In genomic region chr1:2378441-2378851, GRCh38 we compare ENCODE assay signal across 24 cellular contexts. TPM values are rescaled to one million over a fixed set of nuclear protein-coding genes. Genes with fewer than 3 reads are reported as not detected.
DNase-seq lines count a peak whose midpoint lies in the region; ATAC-seq and TF ChIP-seq lines count a peak whose summit lies in the region.
"Had no signal": no experiment of that assay in that cellular context is flagged by ENCODE, and none has a peak within 500 bp of the region (broad histone marks: within the 10 kb centered on the region; RNA-seq: fewer than 3 reads in every experiment).

No MANE protein-coding gene starts in this region.

- H3K27me3 Mint-ChIP-seq in neural crest cell (ENCODE audit: low read depth) = no peaks in the 10 kb centered on the region
- H3K27me3 Mint-ChIP-seq: activated B cell treated with CpG ODN at 0.5 μM for 24 hours; activated CD8-positive, alpha-beta T cell treated with anti-CD3 and anti-CD28 coated beads for 36 hours; activated T-cell treated with anti-CD3 and anti-CD28 coated beads, Interleukin-2, amount 50 U/mL, for 24 hours; CD8-positive, alpha-beta memory T cell; type B pancreatic cell had no signal

- no peak overlapping the region for H3K4me3 Mint-ChIP-seq in neural crest cell
- H3K4me3 Mint-ChIP-seq: activated B cell treated with CpG ODN at 0.5 μM for 24 hours; activated CD8-positive, alpha-beta T cell treated with anti-CD3 and anti-CD28 coated beads for 36 hours; activated naive CD4-positive, alpha-beta T cell treated with anti-CD3 and anti-CD28 coated beads for 36 hours; activated T-cell treated with anti-CD3 and anti-CD28 coated beads, Interleukin-2, amount 50 U/mL, for 24 hours; CD8-positive, alpha-beta memory T cell; mesothelial cell of epicardium; neural progenitor cell; type B pancreatic cell had no signal

- no peak for TF ChIP-seq POLR2A in erythroblast (IDR thresholded peaks at IDR 0.05; ENCODE audit: low read length)

- peak; percentile 87 for DNase-seq in COLO668 (lab: John Stamatoyannopoulos, UW; ENCODE audit: unreplicated experiment)
- peak; percentile 64 for DNase-seq in G401 (ENCODE audit: low spot score)
- DNase-seq in SHP77 treated with DMSO at 0.1 percent for 48 hours (lab: John Stamatoyannopoulos, UW) = peak; percentile 16
- DNase-seq in neural crest cell (ENCODE audit: low read depth, low spot score) = no peak
- no peak for DNase-seq in erythroblast (lab: John Stamatoyannopoulos, UW)
- DNase-seq in GOT3 (lab: John Stamatoyannopoulos, UW) = no peak
- DNase-seq: activated B cell treated with CpG ODN at 0.5 μM for 24 hours; activated CD8-positive, alpha-beta T cell treated with anti-CD3 and anti-CD28 coated beads for 36 hours; activated naive CD4-positive, alpha-beta T cell treated with anti-CD3 and anti-CD28 coated beads for 36 hours; activated T-cell treated with anti-CD3 and anti-CD28 coated beads, Interleukin-2, amount 50 U/mL, for 24 hours; central memory CD4-positive, alpha-beta T cell; kidney glomerular epithelial cell; NCI-H1436; NCI-H2227 treated with DMSO at 0.1 percent for 48 hours; stimulated activated CD4-positive, alpha-beta T cell treated with anti-CD3 and anti-CD28 coated beads, Interleukin-4, amount 100 ng/mL, for 24 hours; stomach; T1000 had no signal

- no peaks in the 10 kb centered on the region for H3K9me3 Mint-ChIP-seq in neural crest cell
- H3K9me3 Mint-ChIP-seq: activated B cell treated with CpG ODN at 0.5 μM for 24 hours; activated CD8-positive, alpha-beta T cell treated with anti-CD3 and anti-CD28 coated beads for 36 hours; activated naive CD4-positive, alpha-beta T cell treated with anti-CD3 and anti-CD28 coated beads for 36 hours; activated T-cell treated with anti-CD3 and anti-CD28 coated beads, Interleukin-2, amount 50 U/mL, for 24 hours; CD8-positive, alpha-beta memory T cell; mesothelial cell of epicardium; neural progenitor cell; type B pancreatic cell had no signal

- no peaks in the 10 kb centered on the region for H3K4me1 Mint-ChIP-seq in neural crest cell
- H3K4me1 Mint-ChIP-seq: mesothelial cell of epicardium had no signal

- in situ Hi-C loops in G401 (cut with HindIII; ENCODE audit: low sequenced_read_pairs) = no loop called here

- no peak for ATAC-seq in HG02642 (IDR thresholded peaks at IDR 0.05; ENCODE audit: poor library complexity, unreplicated experiment)
- ATAC-seq in HG02981 (IDR thresholded peaks at IDR 0.05; ENCODE audit: unreplicated experiment) = no peak
- ATAC-seq: activated CD8-positive, alpha-beta T cell treated with anti-CD3 and anti-CD28 coated beads for 36 hours; psoas muscle had no signal

- peak overlapping the region; percentile 50 for H3K27ac Mint-ChIP-seq in neural crest cell (ENCODE audit: unreplicated experiment)
- H3K27ac Mint-ChIP-seq: activated CD8-positive, alpha-beta T cell treated with anti-CD3 and anti-CD28 coated beads for 36 hours; activated naive CD4-positive, alpha-beta T cell treated with anti-CD3 and anti-CD28 coated beads for 36 hours; activated T-cell treated with anti-CD3 and anti-CD28 coated beads, Interleukin-2, amount 50 U/mL, for 24 hours; mesothelial cell of epicardium; neural progenitor cell; type B pancreatic cell had no signal

- TF ChIP-seq CTCF in neural crest cell (conservative IDR thresholded peaks at IDR 0.05) = no peak

- H3K36me3 Mint-ChIP-seq in neural crest cell (ENCODE audit: low read depth) = no peaks in the 10 kb centered on the region
- H3K36me3 Mint-ChIP-seq: CD8-positive, alpha-beta memory T cell; mesothelial cell of epicardium; type B pancreatic cell had no signal

RNA-seq across cellular contexts. Expression of gene MORN1, which starts 12.9 kb away (rescaled TPM):
- total RNA-seq in G401 (2014; rRNA removed; shearing (Covaris generic)) = 8.9 and 29.1 TPM in 2 replicates
- total RNA-seq in neural crest cell = 23.7 and 24.4 TPM in 2 replicates

RNA-seq across cellular contexts. Expression of gene RER1, which starts 13.2 kb away (rescaled TPM):
- 43.3 and 56.2 TPM in 2 replicates for total RNA-seq in G401 (2014; rRNA removed; shearing (Covaris generic))
- total RNA-seq in neural crest cell = 108 and 111 TPM in 2 replicates

RNA-seq across cellular contexts. Expression of gene PEX10, which starts 33.9 kb away (rescaled TPM):
- 84.2 and 96.0 TPM in 2 replicates for total RNA-seq in G401 (2014; rRNA removed; shearing (Covaris generic))
- total RNA-seq in neural crest cell = 31.2 and 31.9 TPM in 2 replicates

Comparison
In these comparisons a context has a peak if more than half of its experiments do, and no peak if none do; other contexts are left out.
1. DNase-seq: peak in COLO668 (single experiment), G401 (single experiment) and SHP77 treated with DMSO at 0.1 percent for 48 hours (single experiment); none in neural crest cell (single experiment), erythroblast (0 of 2) and GOT3 (single experiment).